In genomic region chr9:69143291-69143690, GRCh38 we compare ENCODE assay signal across 13 cellular contexts. TPM values are rescaled to one million over a fixed set of nuclear protein-coding genes. Genes with fewer than 3 reads are reported as not detected.
DNase-seq lines count a peak whose midpoint lies in the region; TF ChIP-seq lines count a peak whose summit lies in the region.
"Had no signal": no experiment of that assay in that cellular context is flagged by ENCODE, and none has a peak within 500 bp of the region (broad histone marks: within the 10 kb centered on the region; RNA-seq: fewer than 3 reads in every experiment).

No MANE protein-coding gene starts in this region.

- no peak for TF ChIP-seq CTCF in fibroblast of pulmonary artery (IDR thresholded peaks at IDR 0.05; ENCODE audit: low read length, missing control alignments)

- H3K4me3 ChIP-seq in fibroblast of pulmonary artery (replicated peaks; ENCODE audit: low read depth, low read length) = no peak overlapping the region

- DNase-seq in HT1080 (ENCODE audit: low read depth) (peak; percentile 58), amniotic epithelial cell (ENCODE audit: low read depth) (peak; percentile 32), fibroblast of pulmonary artery (ENCODE audit: low read depth) (peak; percentile 39), pons (ENCODE audit: low spot score) (peak; percentile 27), NCI-H2171 treated with DMSO at 0.1 percent for 48 hours (lab: John Stamatoyannopoulos, UW) (no peak), hepatic stellate cell (ENCODE audit: low spot score) (no peak)
- DNase-seq in activated naive CD4-positive, alpha-beta T cell treated with Interleukin-2 at 50 U/mL for 16 hours = no peak
- no peak for DNase-seq in NK-92 treated with Interleukin-12 subunit alpha and Interleukin-12 subunit beta, amount 100 ng/mL, for 24 hours (lab: John Stamatoyannopoulos, UW)
- DNase-seq: ACHN, HCEC 1CT, NCI-H187 treated with DMSO at 0.1 percent for 48 hours, NCI-H774, SHP77 had no signal

RNA-seq across cellular contexts. Expression of gene TJP2, which starts 30.8 kb away (rescaled TPM):
- 107 and 115 TPM in 2 replicates for total RNA-seq in HT1080 (2014; rRNA removed; shearing (Covaris generic))
- 61.9 and 68.8 TPM in 2 replicates for polyA plus RNA-seq in HT1080 (2015; cell fraction: cytosol; rRNA removed)
- 152 and 158 TPM in 2 replicates for polyA plus RNA-seq in HT1080 (2015; cell fraction: nucleus; rRNA removed)

Comparison
In these comparisons a context has a peak if more than half of its experiments do, and no peak if none do; other contexts are left out.
1. DNase-seq: peak in HT1080 (single experiment), amniotic epithelial cell (single experiment), fibroblast of pulmonary artery (single experiment) and pons (single experiment); none in activated naive CD4-positive, alpha-beta T cell treated with Interleukin-2 at 50 U/mL for 16 hours (single experiment), NCI-H2171 treated with DMSO at 0.1 percent for 48 hours (single experiment), hepatic stellate cell (single experiment) and NK-92 treated with Interleukin-12 subunit alpha and Interleukin-12 subunit beta, amount 100 ng/mL, for 24 hours (single experiment).